8 cellular contexts compared by ENCODE assay signal in the genomic region with DNA sequence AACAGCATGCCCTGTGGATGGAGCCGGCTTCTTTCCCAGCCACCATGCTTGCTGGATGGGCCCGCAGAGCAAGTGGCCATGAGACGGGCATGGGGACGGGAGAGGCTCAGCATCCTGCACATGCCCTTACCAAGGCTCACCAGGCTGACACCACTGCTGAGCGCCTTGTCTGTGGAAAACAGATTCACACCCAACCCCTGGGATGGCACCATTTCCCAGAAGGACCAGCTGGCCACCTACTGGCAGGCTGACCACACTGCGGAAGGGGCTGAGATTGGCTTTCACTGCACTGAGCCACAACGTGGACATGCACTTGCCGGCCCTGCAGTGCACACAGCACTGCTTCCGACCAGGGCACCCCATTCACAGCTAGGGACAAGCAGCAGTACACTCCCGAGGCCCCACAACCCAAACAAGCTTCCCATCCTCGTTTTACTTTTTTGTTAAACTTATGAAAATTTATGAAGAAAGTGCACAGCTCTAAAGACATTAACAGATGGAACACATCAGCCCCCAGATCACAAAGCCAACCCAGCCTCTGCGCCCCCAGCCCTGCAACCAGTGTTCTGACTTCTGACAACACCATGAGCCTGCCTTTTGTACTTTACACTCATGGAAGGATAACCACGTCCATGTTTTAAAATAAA. TPM values are rescaled to one million over a fixed set of nuclear protein-coding genes. Genes with fewer than 3 reads are reported as not detected.
DNase-seq lines count a peak whose midpoint lies in the region; ATAC-seq and TF ChIP-seq lines count a peak whose summit lies in the region.

No MANE protein-coding gene starts in this region.

- no peaks in the 10 kb centered on the region for H3K27me3 Mint-ChIP-seq in activated T-helper 17 cell treated with anti-CD3 and anti-CD28 coated beads, Interleukin-2, amount 50 U/mL, for 72 hours

- H3K27me3 ChIP-seq in right atrium auricular region: no peaks in the 10 kb centered on the region
- peaks cover 0 to 8% (median 0%) of the 10 kb centered on the region in 3 donors for H3K27me3 ChIP-seq in stomach

- no peaks in the 10 kb centered on the region for H3K36me3 Mint-ChIP-seq in activated T-helper 17 cell treated with anti-CD3 and anti-CD28 coated beads, Interleukin-2, amount 50 U/mL, for 72 hours (ENCODE audit: low read depth)

- no peak overlapping the region for H3K4me3 Mint-ChIP-seq in activated T-helper 17 cell treated with anti-CD3 and anti-CD28 coated beads, Interleukin-2, amount 50 U/mL, for 72 hours

- 47 to 55% (median 48%) methylated on average over 9 to 13 of the region's 13 CpGs for WGBS in stomach, 5 donors

- no peaks in the 10 kb centered on the region for H3K9me3 ChIP-seq in right atrium auricular region
- H3K9me3 ChIP-seq in stomach: no peaks in the 10 kb centered on the region

- H3K36me3 ChIP-seq in right atrium auricular region (no peaks in the 10 kb centered on the region), stomach (no peaks in the 10 kb centered on the region)

- no peaks in the 10 kb centered on the region for H3K9me3 Mint-ChIP-seq in activated T-helper 17 cell treated with anti-CD3 and anti-CD28 coated beads, Interleukin-2, amount 50 U/mL, for 72 hours

- intact Hi-C loops in Right ventricle myocardium inferior (cut with DNase I): loop anchor here (10.0 kb wide), 1 partner anchor 415 kb away; no protein-coding TSS in a partner anchor
- intact Hi-C loops in cardiac septum (cut with DNase I): loop anchor here (10.0 kb wide), 2 partner anchors 165 to 525 kb away; no protein-coding TSS in a partner anchor
- intact Hi-C loops in stomach (cut with DNase I; ENCODE audit: low total_unique reads): loop anchor here (10.0 kb wide), 1 partner anchor 425 kb away; no protein-coding TSS in a partner anchor

- DNase-seq in Right ventricle myocardium inferior (ENCODE audit: missing footprints) (no peak), cardiac septum (ENCODE audit: low spot score) (no peak), NCI-H146 (lab: John Stamatoyannopoulos, UW) (peak; percentile 41), right atrium auricular region (ENCODE audit: low spot score) (no peak), stomach (peak; percentile 41), activated gamma-delta T cell (lab: John Stamatoyannopoulos, UW) (no peak)

- ATAC-seq in Right ventricle myocardium inferior (peak; percentile 37), HG02840 (IDR thresholded peaks at IDR 0.05; ENCODE audit: low FRiP score, unreplicated experiment) (no peak)
- ATAC-seq in activated T-helper 17 cell treated with anti-CD3 and anti-CD28 coated beads, Interleukin-2, amount 50 U/mL, for 72 hours (replicated peaks): peak; percentile 31

- no peak overlapping the region for H3K27ac ChIP-seq in right atrium auricular region
- no peak overlapping the region for H3K27ac ChIP-seq in stomach

- TF ChIP-seq EP300 in stomach (IDR thresholded peaks at IDR 0.05): no peak

- TF ChIP-seq CTCF in right atrium auricular region (IDR thresholded peaks at IDR 0.05) (peak; percentile 33 to 54), stomach (IDR thresholded peaks at IDR 0.05) (peak in 4 of 7 experiments; percentile 37 to 49 (median 42))

- H3K4me1 ChIP-seq in right atrium auricular region (no peaks in the 10 kb centered on the region), stomach (no peaks in the 10 kb centered on the region)

- H3K4me3 ChIP-seq in right atrium auricular region (no peak overlapping the region), stomach (no peak overlapping the region)

- no peak for TF ChIP-seq POLR2A in stomach (IDR thresholded peaks at IDR 0.05)

- H3K4me1 Mint-ChIP-seq in activated T-helper 17 cell treated with anti-CD3 and anti-CD28 coated beads, Interleukin-2, amount 50 U/mL, for 72 hours: peaks cover 20% of the 10 kb centered on the region

- no peak overlapping the region for H3K27ac Mint-ChIP-seq in activated T-helper 17 cell treated with anti-CD3 and anti-CD28 coated beads, Interleukin-2, amount 50 U/mL, for 72 hours

RNA-seq across cellular contexts. Expression of a gene that starts 13.9 kb away (rescaled TPM):
- total RNA-seq in Right ventricle myocardium inferior (not detected), cardiac septum (not detected), right atrium auricular region (not detected), stomach (not detected)
- total RNA-seq in activated T-helper 17 cell treated with anti-CD3 and anti-CD28 coated beads, Interleukin-2, amount 50 U/mL, for 72 hours: not detected
- not detected for polyA plus RNA-seq in stomach

RNA-seq across cellular contexts. Expression of a gene that starts 20.3 kb away (rescaled TPM):
- total RNA-seq in Right ventricle myocardium inferior: not detected
- total RNA-seq in cardiac septum: not detected
- under 1 TPM; 0.15 to 0.26 TPM for total RNA-seq in activated T-helper 17 cell treated with anti-CD3 and anti-CD28 coated beads, Interleukin-2, amount 50 U/mL, for 72 hours
- not detected for total RNA-seq in right atrium auricular region
- total RNA-seq in stomach: not detected
- not detected for polyA plus RNA-seq in stomach

RNA-seq across cellular contexts. Expression of a gene that starts 21.2 kb away (rescaled TPM):
- total RNA-seq in Right ventricle myocardium inferior (not detected), cardiac septum (not detected), right atrium auricular region (not detected), stomach (not detected)
- total RNA-seq in activated T-helper 17 cell treated with anti-CD3 and anti-CD28 coated beads, Interleukin-2, amount 50 U/mL, for 72 hours: not detected
- under 1 TPM in 1 of 3 donors, not detected in 2; 0.45 TPM for polyA plus RNA-seq in stomach

RNA-seq across cellular contexts. Expression of a gene that starts 26.8 kb away (rescaled TPM):
- not detected for total RNA-seq in Right ventricle myocardium inferior
- not detected for total RNA-seq in cardiac septum
- not detected for total RNA-seq in activated T-helper 17 cell treated with anti-CD3 and anti-CD28 coated beads, Interleukin-2, amount 50 U/mL, for 72 hours
- not detected for total RNA-seq in right atrium auricular region
- total RNA-seq in stomach: not detected
- polyA plus RNA-seq in stomach: not detected

RNA-seq across cellular contexts. Expression of a gene that starts 40.2 kb away (rescaled TPM):
- total RNA-seq in Right ventricle myocardium inferior (not detected), cardiac septum (not detected), right atrium auricular region (not detected), stomach (not detected)
- not detected for total RNA-seq in activated T-helper 17 cell treated with anti-CD3 and anti-CD28 coated beads, Interleukin-2, amount 50 U/mL, for 72 hours
- not detected for polyA plus RNA-seq in stomach

Comparison
In these comparisons a context has a peak if more than half of its experiments do, and no peak if none do; other contexts are left out.
1. DNase-seq: peak in NCI-H146 (single experiment) and stomach (single experiment); none in Right ventricle myocardium inferior (single experiment), cardiac septum (single experiment), right atrium auricular region (single experiment) and activated gamma-delta T cell (single experiment).